In genomic region chr14:21233457-21234076, GRCh38 we compare ENCODE assay signal across 10 cellular contexts. TPM values are rescaled to one million over a fixed set of nuclear protein-coding genes. Genes with fewer than 3 reads are reported as not detected.
DNase-seq lines count a peak whose midpoint lies in the region; ATAC-seq, FAIRE-seq and TF ChIP-seq lines count a peak whose summit lies in the region.
"Had no signal": no experiment of that assay in that cellular context is flagged by ENCODE, and none has a peak within 500 bp of the region (broad histone marks: within the 10 kb centered on the region; RNA-seq: fewer than 3 reads in every experiment).

No MANE protein-coding gene starts in this region.

- peak overlapping the region; percentile 76 for H3K27ac Mint-ChIP-seq in activated CD8-positive, alpha-beta T cell treated with anti-CD3 and anti-CD28 coated beads for 36 hours
- no peak overlapping the region for H3K27ac Mint-ChIP-seq in activated CD8-positive, alpha-beta T cell treated with anti-CD3 and anti-CD28 coated beads, Interleukin-2, amount 10 ng/mL, durations not matched to agents 7 days and 5 days
- peak overlapping the region; percentile 80 for H3K27ac Mint-ChIP-seq in progenitor cell of endocrine pancreas

- CTCF ChIA-PET in activated CD8-positive, alpha-beta T cell treated with anti-CD3 and anti-CD28 coated beads for 36 hours (lab: Charles Lee), result interaction anchor here (1.0 kb wide), 1 partner anchor 9 kb away, joined by 3 read pairs; no protein-coding TSS in a partner anchor
- CTCF ChIA-PET in activated CD8-positive, alpha-beta T cell treated with anti-CD3 and anti-CD28 coated beads, Interleukin-2, amount 10 ng/mL, durations not matched to agents 7 days and 5 days (lab: Charles Lee), result no interaction called here
- CTCF ChIA-PET in Panc1 (lab: Charles Lee), result no interaction called here

- no peaks in the 10 kb centered on the region for H3K27me3 ChIP-seq in Panc1 (ENCODE audit: control insufficient read depth, insufficient read depth, low read length)
- no peaks in the 10 kb centered on the region for H3K27me3 ChIP-seq in small intestine (ENCODE audit: control insufficient read depth in 2 of 2, insufficient read depth in 2 of 2, low read length in 2 of 2)

- H3K9me3 ChIP-seq in Panc1 (ENCODE audit: control insufficient read depth, insufficient read depth, low read depth, low read length), result no peaks in the 10 kb centered on the region
- H3K9me3 ChIP-seq in small intestine (ENCODE audit: control insufficient read depth, low read depth), result no peaks in the 10 kb centered on the region

- no peaks in the 10 kb centered on the region for H3K9me3 Mint-ChIP-seq in activated CD8-positive, alpha-beta T cell treated with anti-CD3 and anti-CD28 coated beads for 36 hours
- no peaks in the 10 kb centered on the region for H3K9me3 Mint-ChIP-seq in activated CD8-positive, alpha-beta T cell treated with anti-CD3 and anti-CD28 coated beads, Interleukin-2, amount 10 ng/mL, durations not matched to agents 7 days and 5 days (ENCODE audit: insufficient read depth)
- no peaks in the 10 kb centered on the region for H3K9me3 Mint-ChIP-seq in progenitor cell of endocrine pancreas (ENCODE audit: low read depth)

- H3K4me3 Mint-ChIP-seq in activated CD8-positive, alpha-beta T cell treated with anti-CD3 and anti-CD28 coated beads for 36 hours, result peak overlapping the region; percentile 28
- no peak overlapping the region for H3K4me3 Mint-ChIP-seq in activated CD8-positive, alpha-beta T cell treated with anti-CD3 and anti-CD28 coated beads, Interleukin-2, amount 10 ng/mL, durations not matched to agents 7 days and 5 days
- no peak overlapping the region for H3K4me3 Mint-ChIP-seq in progenitor cell of endocrine pancreas (ENCODE audit: low read depth)

- intact Hi-C loops in activated CD8-positive, alpha-beta T cell treated with anti-CD3 and anti-CD28 coated beads for 36 hours (cut with micrococcal nuclease), result loop anchor here (10.0 kb wide), 1 partner anchor 151 kb away; the partner anchor contains the start of gene SUPT16H
- intact Hi-C loops in Panc1 (cut with micrococcal nuclease; ENCODE audit: unreplicated experiment), result no loop called here

- peaks cover 10% of the 10 kb centered on the region; the same call in 1 of the 2 replicates for H3K4me1 ChIP-seq in Panc1 (ENCODE audit: control insufficient read depth, insufficient read depth, low read length)
- H3K4me1 ChIP-seq in small intestine (ENCODE audit: control insufficient read depth in 2 of 2, insufficient read depth in 1 of 2, low read depth in 1 of 2, low read length in 1 of 2), result no peaks in the 10 kb centered on the region

- FAIRE-seq in small intestine (lab: Jason Lieb, UNC), result no peak

- peaks cover 73% of the 10 kb centered on the region for H3K36me3 Mint-ChIP-seq in activated CD8-positive, alpha-beta T cell treated with anti-CD3 and anti-CD28 coated beads for 36 hours (ENCODE audit: low read depth)
- H3K36me3 Mint-ChIP-seq in activated CD8-positive, alpha-beta T cell treated with anti-CD3 and anti-CD28 coated beads, Interleukin-2, amount 10 ng/mL, durations not matched to agents 7 days and 5 days (ENCODE audit: low read depth), result peaks cover 76% of the 10 kb centered on the region
- H3K36me3 Mint-ChIP-seq in progenitor cell of endocrine pancreas (ENCODE audit: insufficient read depth), result peaks cover 31% of the 10 kb centered on the region

- no TSS peak for BruUV-seq in Panc1 (replicated peaks; lab: Mats Ljungman, UMichigan)

- no peak for ATAC-seq in activated CD8-positive, alpha-beta T cell treated with anti-CD3 and anti-CD28 coated beads for 36 hours
- no peak for ATAC-seq in activated CD8-positive, alpha-beta T cell treated with anti-CD3 and anti-CD28 coated beads, Interleukin-2, amount 10 ng/mL, durations not matched to agents 7 days and 5 days
- ATAC-seq in Panc1 (no peak), GM18517 (IDR thresholded peaks at IDR 0.05; ENCODE audit: unreplicated experiment) (no peak)

- H3K4me1 Mint-ChIP-seq in activated CD8-positive, alpha-beta T cell treated with anti-CD3 and anti-CD28 coated beads for 36 hours (ENCODE audit: low read depth), result peaks cover 89% of the 10 kb centered on the region
- H3K4me1 Mint-ChIP-seq in activated CD8-positive, alpha-beta T cell treated with anti-CD3 and anti-CD28 coated beads, Interleukin-2, amount 10 ng/mL, durations not matched to agents 7 days and 5 days (ENCODE audit: low read depth), result peaks cover 80% of the 10 kb centered on the region
- peaks cover 31% of the 10 kb centered on the region for H3K4me1 Mint-ChIP-seq in progenitor cell of endocrine pancreas (ENCODE audit: low read depth)

- H3K36me3 ChIP-seq in Panc1 (ENCODE audit: control insufficient read depth, insufficient read depth, low read length) (peaks cover 45% of the 10 kb centered on the region), small intestine (ENCODE audit: control insufficient read depth in 2 of 2, insufficient read depth in 2 of 2, low read length in 2 of 2) (peaks cover 10 to 17% of the 10 kb centered on the region in 2 donors)

- H3K4me3 ChIP-seq in Panc1 (ENCODE audit: low read depth in 2 of 2, low read length in 2 of 2), result no peak overlapping the region
- H3K4me3 ChIP-seq in epithelial cell of proximal tubule (ENCODE audit: low read depth, low read length), result no peak overlapping the region
- H3K4me3 ChIP-seq in small intestine (ENCODE audit: low read depth in 1 of 2, low read length in 2 of 2), result no peak overlapping the region

- TF ChIP-seq CTCF in activated CD8-positive, alpha-beta T cell treated with anti-CD3 and anti-CD28 coated beads for 36 hours (IDR thresholded peaks at IDR 0.05), result peak; percentile 34
- TF ChIP-seq CTCF in Panc1 (IDR thresholded peaks at IDR 0.05) (peak; percentile 56), epithelial cell of proximal tubule (conservative IDR thresholded peaks at IDR 0.05; ENCODE audit: low read depth, low read length) (peak; percentile 51), progenitor cell of endocrine pancreas (IDR thresholded peaks at IDR 0.05; ENCODE audit: unreplicated experiment) (peak; percentile 26)

- no peak for DNase-seq in activated CD8-positive, alpha-beta T cell treated with anti-CD3 and anti-CD28 coated beads for 36 hours
- DNase-seq in activated CD8-positive, alpha-beta T cell treated with anti-CD3 and anti-CD28 coated beads, Interleukin-2, amount 10 ng/mL, durations not matched to agents 7 days and 5 days, result no peak
- DNase-seq in Panc1 (ENCODE audit: low read depth, low spot score) (no peak), epithelial cell of proximal tubule (ENCODE audit: low read depth) (no peak), progenitor cell of endocrine pancreas (ENCODE audit: low spot score, unreplicated experiment) (no peak), small intestine (no peak), midbrain (lab: John Stamatoyannopoulos, UW) (no peak)
- DNase-seq: Calu3; stimulated activated CD4-positive, alpha-beta T cell treated with anti-CD3 and anti-CD28 coated beads, Interleukin-4, amount 100 ng/mL, for 4 hours had no signal

- H3K27ac ChIP-seq in Panc1 (ENCODE audit: low read length) (no peak overlapping the region), small intestine (ENCODE audit: low read depth in 1 of 2, low read length in 1 of 2) (no peak overlapping the region)

- POLR2A ChIA-PET in activated CD8-positive, alpha-beta T cell treated with anti-CD3 and anti-CD28 coated beads for 36 hours (lab: Charles Lee), result interaction anchor here (0.7 to 1.1 kb wide), 2 partner anchors 10 to 18 kb away, joined by 3 read pairs; no protein-coding TSS in a partner anchor
- POLR2A ChIA-PET in activated CD8-positive, alpha-beta T cell treated with anti-CD3 and anti-CD28 coated beads, Interleukin-2, amount 10 ng/mL, durations not matched to agents 7 days and 5 days (lab: Charles Lee), result no interaction called here
- POLR2A ChIA-PET in Panc1 (lab: Charles Lee), result no interaction called here

- H3K27me3 Mint-ChIP-seq in activated CD8-positive, alpha-beta T cell treated with anti-CD3 and anti-CD28 coated beads for 36 hours, result no peaks in the 10 kb centered on the region
- no peaks in the 10 kb centered on the region for H3K27me3 Mint-ChIP-seq in activated CD8-positive, alpha-beta T cell treated with anti-CD3 and anti-CD28 coated beads, Interleukin-2, amount 10 ng/mL, durations not matched to agents 7 days and 5 days (ENCODE audit: low read depth)
- H3K27me3 Mint-ChIP-seq in progenitor cell of endocrine pancreas, result no peaks in the 10 kb centered on the region

- in situ Hi-C loops in Panc1 (cut with HindIII; ENCODE audit: low pct_unique_long_range_greater_than_20kb, low sequenced_read_pairs), result no loop called here

- 49 to 55% (median 55%) methylated on average over 8 of the region's 8 CpGs for WGBS in small intestine, 3 donors

RNA-seq across cellular contexts. Expression of gene HNRNPC, which starts 35.7 kb away (rescaled TPM):
- total RNA-seq in activated CD8-positive, alpha-beta T cell treated with anti-CD3 and anti-CD28 coated beads for 36 hours, result 1,000 to 10,000 TPM; 1,078 to 1,115 TPM
- 100 to 1,000 TPM; 768 to 782 TPM for total RNA-seq in activated CD8-positive, alpha-beta T cell treated with anti-CD3 and anti-CD28 coated beads, Interleukin-2, amount 10 ng/mL, durations not matched to agents 7 days and 5 days
- total RNA-seq in Panc1 (2021; ENCODE audit: unreplicated experiment), result 537 TPM
- polyA plus RNA-seq in Panc1 (2012; ENCODE audit: insufficient read length), result 384 TPM
- 755 and 938 TPM in 2 replicates for total RNA-seq in epithelial cell of proximal tubule
- total RNA-seq in progenitor cell of endocrine pancreas, result 676 and 690 TPM in 2 replicates
- 100 to 1,000 TPM; 325 to 716 (median 337) TPM for polyA plus RNA-seq in small intestine

RNA-seq across cellular contexts. Expression of gene RPGRIP1, which starts 46.3 kb away (rescaled TPM):
- total RNA-seq in activated CD8-positive, alpha-beta T cell treated with anti-CD3 and anti-CD28 coated beads for 36 hours, result not detected
- not detected for total RNA-seq in activated CD8-positive, alpha-beta T cell treated with anti-CD3 and anti-CD28 coated beads, Interleukin-2, amount 10 ng/mL, durations not matched to agents 7 days and 5 days
- total RNA-seq in Panc1 (2021; ENCODE audit: unreplicated experiment) (0.28 TPM), epithelial cell of proximal tubule (0.07 TPM in 1 of 2 replicates, not detected in the other), progenitor cell of endocrine pancreas (0.19 and 0.58 TPM in 2 replicates)
- not detected for polyA plus RNA-seq in Panc1 (2012; ENCODE audit: insufficient read length)
- under 1 TPM in 1 of 3 donors, not detected in 2; 0.73 TPM for polyA plus RNA-seq in small intestine
- total RNA-seq: Calu3 had no signal
